In the genomic region with DNA sequence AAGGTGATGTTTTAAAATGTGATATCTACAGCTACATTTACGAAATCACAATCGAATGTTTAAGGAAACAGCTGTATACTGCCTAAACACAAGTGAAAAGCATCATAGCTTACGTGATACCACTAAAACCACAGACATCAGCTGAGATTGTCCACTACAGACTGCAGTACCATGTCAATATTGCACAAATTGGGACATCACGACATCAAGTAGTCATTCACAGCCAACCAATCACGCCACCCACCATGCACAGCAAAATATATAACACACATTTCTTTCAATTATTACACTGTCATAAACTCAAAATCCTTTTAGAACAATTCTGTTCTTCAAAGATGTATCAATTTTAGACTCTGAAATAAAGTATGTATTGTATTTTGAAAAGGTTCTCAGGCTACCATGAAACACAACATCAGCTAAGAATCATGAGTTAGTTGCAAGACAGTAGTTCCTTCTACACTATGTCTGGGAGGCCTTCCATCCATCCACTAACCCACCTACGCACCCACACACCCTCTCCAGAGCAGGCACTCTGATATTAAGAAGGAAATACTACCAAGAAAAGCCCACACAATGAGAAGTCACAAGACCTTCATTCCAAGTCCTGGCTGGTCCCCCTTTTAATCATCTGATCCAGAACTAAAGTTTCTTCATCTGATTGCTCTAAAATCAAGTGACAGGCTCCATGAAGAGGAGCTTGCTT, we compare ENCODE assay signal across 1 cellular context.
TF ChIP-seq lines count a peak whose summit lies in the region.

No MANE protein-coding gene starts in this region.

TF ChIP-seq in GM12878, 131 proteins besides CTCF, POLR2A, EP300 and RAD21:
- TF ChIP-seq RUNX3 (IDR thresholded peaks at IDR 0.05; ENCODE audit: low read length) (peak; percentile 67), ESRRA (IDR thresholded peaks at IDR 0.05; ENCODE audit: low read length) (no peak), CHD1 (IDR thresholded peaks at IDR 0.05; ENCODE audit: low read depth, low read length) (no peak)
- TF ChIP-seq, protein P1, sequence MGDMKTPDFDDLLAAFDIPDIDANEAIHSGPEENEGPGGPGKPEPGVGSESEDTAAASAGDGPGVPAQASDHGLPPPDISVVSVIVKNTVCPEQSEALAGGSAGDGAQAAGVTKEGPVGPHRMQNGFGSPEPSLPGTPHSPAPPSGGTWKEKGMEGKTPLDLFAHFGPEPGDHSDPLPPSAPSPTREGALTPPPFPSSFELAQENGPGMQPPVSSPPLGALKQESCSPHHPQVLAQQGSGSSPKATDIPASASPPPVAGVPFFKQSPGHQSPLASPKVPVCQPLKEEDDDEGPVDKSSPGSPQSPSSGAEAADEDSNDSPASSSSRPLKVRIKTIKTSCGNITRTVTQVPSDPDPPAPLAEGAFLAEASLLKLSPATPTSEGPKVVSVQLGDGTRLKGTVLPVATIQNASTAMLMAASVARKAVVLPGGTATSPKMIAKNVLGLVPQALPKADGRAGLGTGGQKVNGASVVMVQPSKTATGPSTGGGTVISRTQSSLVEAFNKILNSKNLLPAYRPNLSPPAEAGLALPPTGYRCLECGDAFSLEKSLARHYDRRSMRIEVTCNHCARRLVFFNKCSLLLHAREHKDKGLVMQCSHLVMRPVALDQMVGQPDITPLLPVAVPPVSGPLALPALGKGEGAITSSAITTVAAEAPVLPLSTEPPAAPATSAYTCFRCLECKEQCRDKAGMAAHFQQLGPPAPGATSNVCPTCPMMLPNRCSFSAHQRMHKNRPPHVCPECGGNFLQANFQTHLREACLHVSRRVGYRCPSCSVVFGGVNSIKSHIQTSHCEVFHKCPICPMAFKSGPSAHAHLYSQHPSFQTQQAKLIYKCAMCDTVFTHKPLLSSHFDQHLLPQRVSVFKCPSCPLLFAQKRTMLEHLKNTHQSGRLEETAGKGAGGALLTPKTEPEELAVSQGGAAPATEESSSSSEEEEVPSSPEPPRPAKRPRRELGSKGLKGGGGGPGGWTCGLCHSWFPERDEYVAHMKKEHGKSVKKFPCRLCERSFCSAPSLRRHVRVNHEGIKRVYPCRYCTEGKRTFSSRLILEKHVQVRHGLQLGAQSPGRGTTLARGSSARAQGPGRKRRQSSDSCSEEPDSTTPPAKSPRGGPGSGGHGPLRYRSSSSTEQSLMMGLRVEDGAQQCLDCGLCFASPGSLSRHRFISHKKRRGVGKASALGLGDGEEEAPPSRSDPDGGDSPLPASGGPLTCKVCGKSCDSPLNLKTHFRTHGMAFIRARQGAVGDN (IDR thresholded peaks at IDR 0.05): no peak
